Comparison of ENCODE assay signal across 34 cellular contexts in genomic region chr21:21084179-21084578, GRCh38.
DNase-seq lines count a peak whose midpoint lies in the region; ATAC-seq, FAIRE-seq and TF ChIP-seq lines count a peak whose summit lies in the region.
"Had no signal": no experiment of that assay in that cellular context is flagged by ENCODE, and none has a peak within 500 bp of the region (broad histone marks: within the 10 kb centered on the region; RNA-seq: fewer than 3 reads in every experiment).

No MANE protein-coding gene starts in this region.

- intact Hi-C loops in K562 (cut with micrococcal nuclease): no loop called here

- peak overlapping the region; percentile 66; the same call in 1 of the 2 replicates for H2AFZ ChIP-seq in K562 (ENCODE audit: low read depth, low read length)
- H2AFZ ChIP-seq: GM23248 had no signal

- BruUV-seq in K562 (replicated peaks; lab: Mats Ljungman, UMichigan): no TSS peak

- TF ChIP-seq RAD21 in K562 (CRISPR knock-in tag; conservative IDR thresholded peaks at IDR 0.05 in 1 of 2, IDR thresholded peaks at IDR 0.05 in 1 of 2): no peak

- CTCF ChIA-PET in K562 (lab: Yijun Ruan, JAX; ENCODE audit: low intra/inter-chr PET ratio): no interaction called here

- H3K27me3 ChIP-seq in K562 (ENCODE audit: control insufficient read depth in 2 of 2, insufficient read depth in 2 of 2, low read length in 2 of 2): no peaks in the 10 kb centered on the region
- H3K27me3 ChIP-seq: ascending aorta, left lung, spleen, uterus had no signal

- in situ Hi-C loops in K562 (cut with MboI): no loop called here

- H3K27me3 Mint-ChIP-seq in activated naive CD8-positive, alpha-beta T cell treated with anti-CD3 and anti-CD28 coated beads, Interleukin-2, amount 50 U/mL, for 24 hours: no peaks in the 10 kb centered on the region
- no peaks in the 10 kb centered on the region for H3K27me3 Mint-ChIP-seq in type B pancreatic cell
- H3K27me3 Mint-ChIP-seq: activated CD4-positive, alpha-beta T cell treated with anti-CD3 and anti-CD28 coated beads, Interleukin-2, amount 10 ng/mL, durations not matched to agents 24 days and 14 days; activated naive CD8-positive, alpha-beta T cell; B cell; CD4-positive, alpha-beta memory T cell; stimulated activated naive CD8-positive, alpha-beta T cell treated with anti-CD3 and anti-CD28 coated beads, Interleukin-15, amount 100 ng/mL, for 72 hours had no signal

- TF ChIP-seq EP300 in K562 (IDR thresholded peaks at IDR 0.05; ENCODE audit: low read length): no peak

- H3K9me1 ChIP-seq in K562 (ENCODE audit: control insufficient read depth, insufficient read depth, low read length): no peaks in the 10 kb centered on the region

- no peak overlapping the region for H3K27ac Mint-ChIP-seq in activated naive CD8-positive, alpha-beta T cell treated with anti-CD3 and anti-CD28 coated beads, Interleukin-2, amount 50 U/mL, for 24 hours
- no peak overlapping the region for H3K27ac Mint-ChIP-seq in type B pancreatic cell
- H3K27ac Mint-ChIP-seq: activated CD4-positive, alpha-beta T cell treated with anti-CD3 and anti-CD28 coated beads, Interleukin-2, amount 10 ng/mL, durations not matched to agents 24 days and 14 days; activated naive CD8-positive, alpha-beta T cell; B cell; CD4-positive, alpha-beta memory T cell; stimulated activated naive CD8-positive, alpha-beta T cell treated with anti-CD3 and anti-CD28 coated beads, Interleukin-15, amount 100 ng/mL, for 72 hours; WTC11 had no signal

- no peaks in the 10 kb centered on the region for H3K9me3 ChIP-seq in K562 (replicated peaks; ENCODE audit: control insufficient read depth, insufficient read depth, low read depth, low read length)
- H3K9me3 ChIP-seq: ascending aorta, left lung, spleen, uterus had no signal

- H3K36me3 ChIP-seq in K562 (ENCODE audit: control insufficient read depth, insufficient read depth, low read length): no peaks in the 10 kb centered on the region
- H3K36me3 ChIP-seq: ascending aorta, left lung, spleen, uterus had no signal

- no peak overlapping the region for H3K4me3 Mint-ChIP-seq in activated naive CD8-positive, alpha-beta T cell treated with anti-CD3 and anti-CD28 coated beads, Interleukin-2, amount 50 U/mL, for 24 hours
- no peak overlapping the region for H3K4me3 Mint-ChIP-seq in type B pancreatic cell
- H3K4me3 Mint-ChIP-seq: activated CD4-positive, alpha-beta T cell treated with anti-CD3 and anti-CD28 coated beads, Interleukin-2, amount 10 ng/mL, durations not matched to agents 24 days and 14 days; activated naive CD8-positive, alpha-beta T cell; B cell; CD4-positive, alpha-beta memory T cell; neural crest cell; stimulated activated naive CD8-positive, alpha-beta T cell treated with anti-CD3 and anti-CD28 coated beads, Interleukin-15, amount 100 ng/mL, for 72 hours; WTC11 had no signal

- TF ChIP-seq CTCF in AG10803 (conservative IDR thresholded peaks at IDR 0.05; ENCODE audit: low read length) (no peak), K562 (IDR thresholded peaks at IDR 0.05 in 2 of 3, conservative IDR thresholded peaks at IDR 0.05 in 1 of 3; ENCODE audit: insufficient read depth in 2 of 3, low read depth in 1 of 3, low read length in 3 of 3) (no peak), type B pancreatic cell (conservative IDR thresholded peaks at IDR 0.05) (no peak), foreskin fibroblast (IDR thresholded peaks at IDR 0.05; ENCODE audit: low read depth, low read length) (no peak)

- no peak overlapping the region for H3K27ac ChIP-seq in K562 (ENCODE audit: extremely low read depth, low read depth, low read length)
- H3K27ac ChIP-seq: ascending aorta, GM23248, RWPE1, spleen, uterus had no signal

- H3K4me3 ChIP-seq in AG10803 (ENCODE audit: low read length) (no peak overlapping the region), K562 (no peak overlapping the region), foreskin fibroblast (ENCODE audit: low read depth in 1 of 2, low read length in 2 of 2) (no peak overlapping the region)
- H3K4me3 ChIP-seq: ascending aorta, GM12878, GM23248, left lung, spleen, uterus had no signal

- FAIRE-seq in K562 (lab: Jason Lieb, UNC): no peak
- peak; percentile 47 for FAIRE-seq in frontal cortex (lab: Jason Lieb, UNC)
- FAIRE-seq: D721Med, endometrium, GM12878, GM19239 had no signal

- 6% methylated on average over 1 of the region's 1 CpG for WGBS in K562 (ENCODE audit: insufficient coverage, low coverage, missing lambda C conversion rate)

- H3K4me1 ChIP-seq in K562 (replicated peaks in 1 of 2; ENCODE audit: control insufficient read depth in 2 of 2, insufficient read depth in 2 of 2, low read length in 2 of 2): no peaks in the 10 kb centered on the region
- H3K4me1 ChIP-seq: ascending aorta, left lung, spleen, uterus had no signal

- H3K36me3 Mint-ChIP-seq in activated naive CD8-positive, alpha-beta T cell treated with anti-CD3 and anti-CD28 coated beads, Interleukin-2, amount 50 U/mL, for 24 hours (ENCODE audit: low read depth): no peaks in the 10 kb centered on the region
- H3K36me3 Mint-ChIP-seq in type B pancreatic cell: no peaks in the 10 kb centered on the region
- H3K36me3 Mint-ChIP-seq: activated naive CD8-positive, alpha-beta T cell; CD4-positive, alpha-beta memory T cell; WTC11 had no signal

- ATAC-seq in K562 (no peak), esophagus mucosa (no peak)
- no peak for ATAC-seq in activated naive CD8-positive, alpha-beta T cell treated with anti-CD3 and anti-CD28 coated beads, Interleukin-2, amount 50 U/mL, for 24 hours
- ATAC-seq: GM12878; left lung; right cardiac atrium; stimulated activated naive CD8-positive, alpha-beta T cell treated with anti-CD3 and anti-CD28 coated beads, Interleukin-15, amount 100 ng/mL, for 72 hours; WTC11 had no signal

- no peaks in the 10 kb centered on the region for H3K9me3 Mint-ChIP-seq in activated naive CD8-positive, alpha-beta T cell treated with anti-CD3 and anti-CD28 coated beads, Interleukin-2, amount 50 U/mL, for 24 hours
- no peaks in the 10 kb centered on the region for H3K9me3 Mint-ChIP-seq in type B pancreatic cell
- H3K9me3 Mint-ChIP-seq: activated CD4-positive, alpha-beta T cell treated with anti-CD3 and anti-CD28 coated beads, Interleukin-2, amount 10 ng/mL, durations not matched to agents 24 days and 14 days; neural crest cell; WTC11 had no signal

- DNase-seq in AG10803 (ENCODE audit: low read depth) (peak; percentile 53), M059J (ENCODE audit: low read depth) (peak; percentile 53), K562 (ENCODE audit: extremely low read depth in 1 of 4, low spot score in 3 of 4) (no peak), frontal cortex (ENCODE audit: low spot score in 2 of 2) (no peak), type B pancreatic cell (ENCODE audit: extremely low spot score, unreplicated experiment) (no peak), foreskin fibroblast (no peak)
- DNase-seq in activated naive CD8-positive, alpha-beta T cell treated with anti-CD3 and anti-CD28 coated beads, Interleukin-2, amount 50 U/mL, for 24 hours: no peak
- DNase-seq: activated CD4-positive, alpha-beta T cell treated with anti-CD3 and anti-CD28 coated beads, Interleukin-2, amount 10 ng/mL, durations not matched to agents 24 days and 14 days; activated effector memory CD4-positive, alpha-beta T cell treated with Interleukin-2 at 50 U/mL for 16 hours; CD4-positive, alpha-beta memory T cell; glutamatergic neuron; GM23248; islet precursor cell; left lung; mesendoderm; NCI-H1105 treated with DMSO at 0.1 percent for 48 hours; NCI-H2081 treated with DMSO at 0.1 percent for 48 hours; NCI-H748 treated with DMSO at 0.1 percent for 48 hours; right cardiac atrium; spleen; stimulated activated CD8-positive, alpha-beta memory T cell treated with anti-CD3 and anti-CD28 coated beads, Interleukin-4, amount 100 ng/mL, for 48 hours; stimulated activated naive CD8-positive, alpha-beta T cell treated with anti-CD3 and anti-CD28 coated beads, Interleukin-15, amount 100 ng/mL, for 72 hours; uterus had no signal

- TF ChIP-seq POLR2A in K562 (conservative IDR thresholded peaks at IDR 0.05): no peak

- no peak overlapping the region for H3K9ac ChIP-seq in K562 (ENCODE audit: insufficient read depth in 1 of 2, low read depth in 2 of 2, low read length in 2 of 2)
- H3K9ac ChIP-seq: GM23248 had no signal

- no peaks in the 10 kb centered on the region for H3K79me2 ChIP-seq in K562 (ENCODE audit: control insufficient read depth, insufficient read depth, low read length)

- no peaks in the 10 kb centered on the region for H3K4me1 Mint-ChIP-seq in activated naive CD8-positive, alpha-beta T cell treated with anti-CD3 and anti-CD28 coated beads, Interleukin-2, amount 50 U/mL, for 24 hours
- no peaks in the 10 kb centered on the region for H3K4me1 Mint-ChIP-seq in type B pancreatic cell (ENCODE audit: unreplicated experiment)
- H3K4me1 Mint-ChIP-seq: activated CD4-positive, alpha-beta T cell treated with anti-CD3 and anti-CD28 coated beads, Interleukin-2, amount 10 ng/mL, durations not matched to agents 24 days and 14 days; B cell; CD4-positive, alpha-beta memory T cell; stimulated activated naive CD8-positive, alpha-beta T cell treated with anti-CD3 and anti-CD28 coated beads, Interleukin-15, amount 100 ng/mL, for 72 hours had no signal

- POLR2A ChIA-PET in K562 (lab: Yijun Ruan, JAX): no interaction called here

- H4K20me1 ChIP-seq in K562 (replicated peaks; ENCODE audit: control insufficient read depth, insufficient read depth, low read length): no peaks in the 10 kb centered on the region

- no peak overlapping the region for H3K4me2 ChIP-seq in K562 (ENCODE audit: insufficient read depth, low read length)

TF ChIP-seq in K562, 482 proteins besides CTCF, POLR2A, EP300 and RAD21 (continues in another document):
- no peak for TF ChIP-seq THRAP3 (IDR thresholded peaks at IDR 0.05; ENCODE audit: borderline replicate concordance)
- TF ChIP-seq HMGN3 (IDR thresholded peaks at IDR 0.05; ENCODE audit: borderline replicate concordance, extremely low read depth, insufficient read length, low read depth, low read length): no peak
- TF ChIP-seq ZNF583 (CRISPR knock-in tag; IDR thresholded peaks at IDR 0.05): no peak
- no peak for TF ChIP-seq ATF3 (IDR thresholded peaks at IDR 0.05)
- no peak for TF ChIP-seq ATF3 (CRISPR knock-in tag; conservative IDR thresholded peaks at IDR 0.05)
- TF ChIP-seq MCM7 (IDR thresholded peaks at IDR 0.05): no peak
- TF ChIP-seq, protein P1, sequence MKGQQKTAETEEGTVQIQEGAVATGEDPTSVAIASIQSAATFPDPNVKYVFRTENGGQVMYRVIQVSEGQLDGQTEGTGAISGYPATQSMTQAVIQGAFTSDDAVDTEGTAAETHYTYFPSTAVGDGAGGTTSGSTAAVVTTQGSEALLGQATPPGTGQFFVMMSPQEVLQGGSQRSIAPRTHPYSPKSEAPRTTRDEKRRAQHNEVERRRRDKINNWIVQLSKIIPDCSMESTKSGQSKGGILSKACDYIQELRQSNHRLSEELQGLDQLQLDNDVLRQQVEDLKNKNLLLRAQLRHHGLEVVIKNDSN (CRISPR knock-in tag; IDR thresholded peaks at IDR 0.05): no peak

Comparison
In these comparisons a context has a peak if more than half of its experiments do, and no peak if none do; other contexts are left out.
1. DNase-seq: peak in AG10803 (single experiment) and M059J (single experiment); none in K562 (0 of 4), frontal cortex (0 of 2), activated naive CD8-positive, alpha-beta T cell treated with anti-CD3 and anti-CD28 coated beads, Interleukin-2, amount 50 U/mL, for 24 hours (single experiment), type B pancreatic cell (single experiment) and foreskin fibroblast (0 of 2).